ENCODE assay signal across 9 cellular contexts in genomic region chrX:34365482-34365881, GRCh38.
DNase-seq lines count a peak whose midpoint lies in the region; ATAC-seq and TF ChIP-seq lines count a peak whose summit lies in the region.
"Had no signal": no experiment of that assay in that cellular context is flagged by ENCODE, and none has a peak within 500 bp of the region (broad histone marks: within the 10 kb centered on the region; RNA-seq: fewer than 3 reads in every experiment).

No MANE protein-coding gene starts in this region.

- H3K9me3 Mint-ChIP-seq in nephron (no peaks in the 10 kb centered on the region), glutamatergic neuron (ENCODE audit: unreplicated experiment) (no peaks in the 10 kb centered on the region)
- H3K9me3 Mint-ChIP-seq: activated T-cell treated with anti-CD3 and anti-CD28 coated beads, Interleukin-2, amount 50 U/mL, for 24 hours had no signal

- no peaks in the 10 kb centered on the region for H3K4me1 Mint-ChIP-seq in nephron
- no peaks in the 10 kb centered on the region for H3K4me1 Mint-ChIP-seq in T-helper 17 cell
- no peaks in the 10 kb centered on the region for H3K4me1 Mint-ChIP-seq in glutamatergic neuron (ENCODE audit: low read depth, unreplicated experiment)

- H3K27me3 Mint-ChIP-seq in nephron (ENCODE audit: low read depth) (no peaks in the 10 kb centered on the region), T-helper 17 cell (no peaks in the 10 kb centered on the region), glutamatergic neuron (ENCODE audit: unreplicated experiment) (no peaks in the 10 kb centered on the region)

- no peak overlapping the region for H3K4me3 ChIP-seq in choroid plexus epithelial cell (ENCODE audit: low read depth, low read length)

- H3K27ac Mint-ChIP-seq in nephron (no peak overlapping the region), T-helper 17 cell (no peak overlapping the region), glutamatergic neuron (ENCODE audit: unreplicated experiment) (no peak overlapping the region)
- H3K27ac Mint-ChIP-seq: activated T-cell treated with anti-CD3 and anti-CD28 coated beads, Interleukin-2, amount 50 U/mL, for 24 hours had no signal

- ATAC-seq in T-helper 17 cell (no peak), HG03439 (IDR thresholded peaks at IDR 0.05; ENCODE audit: unreplicated experiment) (no peak), HG03457 (IDR thresholded peaks at IDR 0.05; ENCODE audit: unreplicated experiment) (no peak)

- DNase-seq in DMS53 treated with DMSO at 0.1 percent for 48 hours (lab: John Stamatoyannopoulos, UW; ENCODE audit: unreplicated experiment) (peak; percentile 6), NAMALWA (ENCODE audit: low spot score) (peak; percentile 3), choroid plexus epithelial cell (ENCODE audit: low read depth) (peak; percentile 57), T-helper 17 cell (no peak), glutamatergic neuron (no peak)
- DNase-seq: activated T-cell treated with anti-CD3 and anti-CD28 coated beads, Interleukin-2, amount 50 U/mL, for 24 hours had no signal

- no peaks in the 10 kb centered on the region for H3K36me3 Mint-ChIP-seq in nephron (ENCODE audit: low read depth)
- no peaks in the 10 kb centered on the region for H3K36me3 Mint-ChIP-seq in T-helper 17 cell (ENCODE audit: low read depth)
- H3K36me3 Mint-ChIP-seq in glutamatergic neuron (ENCODE audit: unreplicated experiment) = no peaks in the 10 kb centered on the region

- no peaks in the 10 kb centered on the region for H3K9me3 ChIP-seq in T-helper 17 cell (ENCODE audit: control insufficient read depth, low read length, poor library complexity, severe bottlenecking)

- TF ChIP-seq CTCF in choroid plexus epithelial cell (conservative IDR thresholded peaks at IDR 0.05; ENCODE audit: low read depth, low read length) (peak; percentile 53), nephron (IDR thresholded peaks at IDR 0.05; ENCODE audit: unreplicated experiment in 3 of 3) (peak; percentile 52 to 61 (median 54)), glutamatergic neuron (IDR thresholded peaks at IDR 0.05; ENCODE audit: partially characterized antibody, unreplicated experiment) (no peak)

- H3K4me3 Mint-ChIP-seq in nephron (no peak overlapping the region), T-helper 17 cell (no peak overlapping the region), glutamatergic neuron (ENCODE audit: unreplicated experiment) (no peak overlapping the region)
- H3K4me3 Mint-ChIP-seq: activated T-cell treated with anti-CD3 and anti-CD28 coated beads, Interleukin-2, amount 50 U/mL, for 24 hours had no signal

Comparison
In these comparisons a context has a peak if more than half of its experiments do, and no peak if none do; other contexts are left out.
1. DNase-seq: peak in DMS53 treated with DMSO at 0.1 percent for 48 hours (single experiment), NAMALWA (single experiment) and choroid plexus epithelial cell (single experiment); none in T-helper 17 cell (0 of 3) and glutamatergic neuron (single experiment).